Comparison of ENCODE assay signal across 27 cellular contexts in the genomic region with DNA sequence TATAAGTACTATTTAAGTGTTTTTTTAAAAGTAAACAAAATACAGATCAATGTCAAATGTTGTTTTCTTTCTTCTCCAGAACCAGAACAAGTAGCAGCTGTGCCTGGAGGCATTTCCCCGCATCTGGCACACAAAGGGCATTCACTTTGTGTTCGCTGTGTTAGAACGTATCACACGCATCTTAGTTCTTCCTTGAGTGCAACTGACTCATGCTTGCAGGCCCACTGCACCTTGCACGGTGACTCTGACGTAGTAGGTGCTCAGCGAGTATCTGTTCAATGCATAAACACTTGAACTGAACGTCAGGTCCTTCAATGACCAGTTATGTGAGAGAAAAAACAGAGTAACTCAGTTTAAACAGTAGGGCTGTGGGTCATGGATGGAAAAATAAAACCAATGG. TPM values are rescaled to one million over a fixed set of nuclear protein-coding genes. Genes with fewer than 3 reads are reported as not detected.
DNase-seq lines count a peak whose midpoint lies in the region; ATAC-seq, FAIRE-seq and TF ChIP-seq lines count a peak whose summit lies in the region.
"Had no signal": no experiment of that assay in that cellular context is flagged by ENCODE, and none has a peak within 500 bp of the region (broad histone marks: within the 10 kb centered on the region; RNA-seq: fewer than 3 reads in every experiment).

No MANE protein-coding gene starts in this region.

- H3K27ac ChIP-seq in HepG2 (ENCODE audit: extremely low read length, insufficient read depth, low read length): no peak overlapping the region
- H3K27ac ChIP-seq in right lobe of liver: no peak overlapping the region
- H3K27ac ChIP-seq in upper lobe of right lung: no peak overlapping the region
- H3K27ac ChIP-seq: 22Rv1, SJSA1 had no signal

- H3K36me3 ChIP-seq in HepG2 (replicated peaks in 1 of 2; ENCODE audit: control insufficient read depth in 1 of 2, insufficient read depth in 2 of 2, low read length in 2 of 2): no peaks in the 10 kb centered on the region
- no peaks in the 10 kb centered on the region for H3K36me3 ChIP-seq in right lobe of liver
- no peaks in the 10 kb centered on the region for H3K36me3 ChIP-seq in upper lobe of right lung
- H3K36me3 ChIP-seq: BE2C, SJSA1 had no signal

- BruUV-seq in HepG2 (replicated peaks; lab: Mats Ljungman, UMichigan): no TSS peak

- in situ Hi-C loops in HepG2 (cut with HindIII; ENCODE audit: extremely low pct_ligation_motif_present, low pct_unique_long_range_greater_than_20kb): loop anchor here (10.0 kb wide), 1 partner anchor 228 kb away; no protein-coding TSS in a partner anchor

- H3K9me3 ChIP-seq in HepG2 (ENCODE audit: low read length) (no peaks in the 10 kb centered on the region), right lobe of liver (no peaks in the 10 kb centered on the region), upper lobe of right lung (no peaks in the 10 kb centered on the region)
- H3K9me3 ChIP-seq: BE2C, SJSA1 had no signal

- H3K4me3 ChIP-seq in HepG2 (replicated peaks in 1 of 3; ENCODE audit: insufficient read depth in 1 of 3, low read depth in 2 of 3, low read length in 3 of 3) (no peak overlapping the region), right lobe of liver (no peak overlapping the region), foreskin fibroblast (ENCODE audit: low read depth in 1 of 2, low read length in 2 of 2) (no peak overlapping the region), upper lobe of right lung (no peak overlapping the region)
- H3K4me3 ChIP-seq: K562, SJSA1 had no signal

- TF ChIP-seq POLR2A in HepG2 (IDR thresholded peaks at IDR 0.05; ENCODE audit: insufficient read depth in 1 of 2, low read depth in 2 of 2, low read length in 2 of 2): no peak
- no peak for TF ChIP-seq POLR2A in right lobe of liver (IDR thresholded peaks at IDR 0.05)

- no peaks in the 10 kb centered on the region for H3K79me2 ChIP-seq in HepG2 (ENCODE audit: insufficient read depth, low read length)

- TF ChIP-seq EP300 in HepG2 (IDR thresholded peaks at IDR 0.05; ENCODE audit: low read depth in 2 of 2, low read length in 2 of 2) (no peak), HepG2 (CRISPR knock-in tag; IDR thresholded peaks at IDR 0.05; ENCODE audit: borderline replicate concordance) (no peak)

- H3K27me3 ChIP-seq in HepG2 (ENCODE audit: control insufficient read depth in 1 of 2, insufficient read depth in 2 of 2, low read length in 2 of 2) (peaks cover 4 to 39% of the 10 kb centered on the region in 2 experiments), right lobe of liver (no peaks in the 10 kb centered on the region), upper lobe of right lung (no peaks in the 10 kb centered on the region)
- H3K27me3 ChIP-seq: BE2C, SJSA1 had no signal

- CTCF ChIA-PET in HepG2 (lab: Yijun Ruan, JAX; ENCODE audit: low intra/inter-chr PET ratio, low total read pairs): no interaction called here

- no peak overlapping the region for H3K27ac Mint-ChIP-seq in neural crest cell (ENCODE audit: unreplicated experiment)
- H3K27ac Mint-ChIP-seq: CD4-positive, CD25-positive, alpha-beta regulatory T cell had no signal

- no peak overlapping the region for H3K9ac ChIP-seq in HepG2 (ENCODE audit: insufficient read depth, low read depth, low read length)

- no peak for FAIRE-seq in HepG2 (lab: Jason Lieb, UNC)
- FAIRE-seq: D721Med, H1, K562 had no signal

- H2AFZ ChIP-seq in HepG2 (ENCODE audit: low read length): no peak overlapping the region

- 9% methylated on average over 8 of the region's 8 CpGs for WGBS in HepG2 (ENCODE audit: low lambda C conversion rate)
- 91% methylated on average over 8 of the region's 8 CpGs for WGBS in right lobe of liver (ENCODE audit: insufficient coverage, low coverage, low lambda C conversion rate, missing lambda C conversion rate)

- POLR2A ChIA-PET in HepG2 (lab: Yijun Ruan, JAX): no interaction called here

- H3K9me3 Mint-ChIP-seq in neural crest cell: peaks cover 5% of the 10 kb centered on the region
- H3K9me3 Mint-ChIP-seq: CD4-positive, CD25-positive, alpha-beta regulatory T cell had no signal

- H3K36me3 Mint-ChIP-seq in neural crest cell (ENCODE audit: low read depth): peaks cover 5% of the 10 kb centered on the region

- H3K4me3 Mint-ChIP-seq in neural crest cell: peak overlapping the region; percentile 7

- no peak for TF ChIP-seq RAD21 in HepG2 (CRISPR knock-in tag; IDR thresholded peaks at IDR 0.05)

- DNase-seq in HepG2 (ENCODE audit: low spot score) (no peak), right lobe of liver (no peak), foreskin fibroblast (peak; percentile 38 to 67), neural crest cell (ENCODE audit: low read depth, low spot score) (no peak), upper lobe of right lung (peak; percentile 9), AG20443 (ENCODE audit: low spot score) (no peak)
- DNase-seq: CD4-positive, CD25-positive, alpha-beta regulatory T cell; Kasumi-1; MV-4-11; NCI-H2029; NCI-H446; NCI-H524 treated with DMSO at 0.1 percent for 48 hours; NCI-H774; Right ventricle myocardium superior had no signal

- ATAC-seq in HepG2: no peak
- no peak for ATAC-seq in right lobe of liver
- no peak for ATAC-seq in upper lobe of right lung
- ATAC-seq in GM19395 (IDR thresholded peaks at IDR 0.05; ENCODE audit: unreplicated experiment): no peak
- ATAC-seq in GM21619 (IDR thresholded peaks at IDR 0.05; ENCODE audit: unreplicated experiment): no peak
- ATAC-seq: HCT116, K562 had no signal

- no peak overlapping the region for H3K4me2 ChIP-seq in HepG2 (ENCODE audit: low read depth, low read length)

- peaks cover 42% of the 10 kb centered on the region for H3K4me1 Mint-ChIP-seq in neural crest cell

- TF ChIP-seq CTCF in HepG2 (CRISPR knock-in tag; IDR thresholded peaks at IDR 0.05) (no peak), right lobe of liver (IDR thresholded peaks at IDR 0.05) (no peak), foreskin fibroblast (IDR thresholded peaks at IDR 0.05; ENCODE audit: low read depth, low read length) (no peak), neural crest cell (conservative IDR thresholded peaks at IDR 0.05) (no peak), upper lobe of right lung (IDR thresholded peaks at IDR 0.05) (no peak)

- H3K4me1 ChIP-seq in HepG2 (ENCODE audit: insufficient read depth, low read length) (peaks cover 11% of the 10 kb centered on the region), right lobe of liver (peaks cover 0 to 12% (median 2%) of the 10 kb centered on the region in 4 donors), upper lobe of right lung (peaks cover 13% of the 10 kb centered on the region)
- H3K4me1 ChIP-seq: BE2C had no signal

- peaks cover 2% of the 10 kb centered on the region for H3K27me3 Mint-ChIP-seq in neural crest cell (ENCODE audit: low read depth)

- intact Hi-C loops in HepG2 (cut with micrococcal nuclease; ENCODE audit: unreplicated experiment) (loop anchor here (10.0 kb wide), 1 partner anchor 228 kb away; no protein-coding TSS in a partner anchor), right lobe of liver (cut with DNase I) (no loop called here), upper lobe of right lung (cut with DNase I) (no loop called here)

- H4K20me1 ChIP-seq in HepG2 (ENCODE audit: insufficient read depth, low read length): no peaks in the 10 kb centered on the region

RNA-seq across cellular contexts. Expression of a gene that starts 3.5 kb away (rescaled TPM):
- total RNA-seq in HepG2 (2016; rRNA removed; fragmentation: Illumina TruSeq; extraction: Trizol) (0.33 TPM in 1 of 2 replicates, not detected in the other), right lobe of liver (10 to 100 TPM; 10.3 to 17.4 (median 14.8) TPM), neural crest cell (50.9 and 55.4 TPM in 2 replicates), upper lobe of right lung (21.5 TPM)
- not detected in 2 replicates for total RNA-seq in HepG2 (2016; cell fraction: cytosol; rRNA removed; fragmentation: Illumina TruSeq; extraction: Trizol; ENCODE audit: low read depth)
- total RNA-seq in HepG2 (2016; cell fraction: insoluble cytoplasmic fraction; rRNA removed; fragmentation: Illumina TruSeq; extraction: Trizol): 0.19 TPM in 1 of 2 replicates, not detected in the other
- not detected in 2 replicates for total RNA-seq in HepG2 (2016; cell fraction: membrane; rRNA removed; fragmentation: Illumina TruSeq; extraction: Trizol)
- total RNA-seq in HepG2 (2016; cell fraction: nucleus; rRNA removed; fragmentation: Illumina TruSeq; extraction: Trizol): not detected in 2 replicates
- polyA plus RNA-seq in HepG2 (2011; rRNA removed): 0.25 and 0.33 TPM in 2 replicates
- polyA plus RNA-seq in HepG2 (2011; cell fraction: cytosol; rRNA removed): 0.17 and 0.19 TPM in 2 replicates
- polyA plus RNA-seq in HepG2 (2011; cell fraction: nucleus; rRNA removed): 0.63 and 1.2 TPM in 2 replicates
- 0.29 and 0.54 TPM in 2 replicates for polyA plus RNA-seq in HepG2 (2012)
- not detected in 2 replicates for polyA plus RNA-seq in HepG2 (2016; cell fraction: cytosol; fragmentation: Illumina TruSeq; extraction: Trizol; ENCODE audit: low read depth)
- polyA plus RNA-seq in HepG2 (2016; cell fraction: insoluble cytoplasmic fraction; fragmentation: Illumina TruSeq; extraction: Trizol; ENCODE audit: low read depth): not detected in 2 replicates
- polyA plus RNA-seq in HepG2 (2016; cell fraction: membrane; fragmentation: Illumina TruSeq; extraction: Trizol; ENCODE audit: low read depth): not detected in 2 replicates
- polyA plus RNA-seq in HepG2 (2016; cell fraction: nucleus; fragmentation: Illumina TruSeq; extraction: Trizol; ENCODE audit: insufficient read depth, low read depth): not detected in 2 replicates
- polyA minus RNA-seq in HepG2 (2011; rRNA and poly(A)+ RNA removed; ENCODE audit: low replicate concordance): 0.44 and 10.2 TPM in 2 replicates
- not detected in 2 replicates for polyA minus RNA-seq in HepG2 (2011; cell fraction: cytosol; rRNA and poly(A)+ RNA removed)
- 0.39 and 0.50 TPM in 2 replicates for polyA minus RNA-seq in HepG2 (2011; cell fraction: nucleus; rRNA and poly(A)+ RNA removed)

RNA-seq across cellular contexts. Expression of a gene that starts 44.4 kb away (rescaled TPM):
- total RNA-seq in HepG2 (2016; rRNA removed; fragmentation: Illumina TruSeq; extraction: Trizol) (not detected in 2 replicates), right lobe of liver (1 to 10 TPM in 3 of 6 experiments, under 1 TPM in 1, not detected in 2; 0.59 to 1.7 (median 1.4) TPM), neural crest cell (0.61 and 0.68 TPM in 2 replicates), upper lobe of right lung (2.5 TPM)
- not detected in 2 replicates for total RNA-seq in HepG2 (2016; cell fraction: cytosol; rRNA removed; fragmentation: Illumina TruSeq; extraction: Trizol; ENCODE audit: low read depth)
- not detected in 2 replicates for total RNA-seq in HepG2 (2016; cell fraction: insoluble cytoplasmic fraction; rRNA removed; fragmentation: Illumina TruSeq; extraction: Trizol)
- not detected in 2 replicates for total RNA-seq in HepG2 (2016; cell fraction: membrane; rRNA removed; fragmentation: Illumina TruSeq; extraction: Trizol)
- not detected in 2 replicates for total RNA-seq in HepG2 (2016; cell fraction: nucleus; rRNA removed; fragmentation: Illumina TruSeq; extraction: Trizol)
- not detected in 2 replicates for polyA plus RNA-seq in HepG2 (2011; rRNA removed)
- polyA plus RNA-seq in HepG2 (2011; cell fraction: cytosol; rRNA removed): not detected in 2 replicates
- not detected in 2 replicates for polyA plus RNA-seq in HepG2 (2011; cell fraction: nucleus; rRNA removed)
- not detected in 2 replicates for polyA plus RNA-seq in HepG2 (2012)
- not detected in 2 replicates for polyA plus RNA-seq in HepG2 (2016; cell fraction: cytosol; fragmentation: Illumina TruSeq; extraction: Trizol; ENCODE audit: low read depth)
- not detected in 2 replicates for polyA plus RNA-seq in HepG2 (2016; cell fraction: insoluble cytoplasmic fraction; fragmentation: Illumina TruSeq; extraction: Trizol; ENCODE audit: low read depth)
- not detected in 2 replicates for polyA plus RNA-seq in HepG2 (2016; cell fraction: membrane; fragmentation: Illumina TruSeq; extraction: Trizol; ENCODE audit: low read depth)
- not detected in 2 replicates for polyA plus RNA-seq in HepG2 (2016; cell fraction: nucleus; fragmentation: Illumina TruSeq; extraction: Trizol; ENCODE audit: insufficient read depth, low read depth)
- not detected in 2 replicates for polyA minus RNA-seq in HepG2 (2011; rRNA and poly(A)+ RNA removed; ENCODE audit: low replicate concordance)
- not detected in 2 replicates for polyA minus RNA-seq in HepG2 (2011; cell fraction: cytosol; rRNA and poly(A)+ RNA removed)
- not detected in 2 replicates for polyA minus RNA-seq in HepG2 (2011; cell fraction: nucleus; rRNA and poly(A)+ RNA removed)
- total RNA-seq: CD4-positive, CD25-positive, alpha-beta regulatory T cell; Daoy; G401; HT1080; K562; M059J; Right ventricle myocardium superior; SJSA1 had no signal
- polyA plus RNA-seq: CD4-positive, CD25-positive, alpha-beta regulatory T cell; K562 had no signal

Comparison
In these comparisons a context has a peak if more than half of its experiments do, and no peak if none do; other contexts are left out.
1. RNA of a gene that starts 3.5 kb away (total RNA-seq): 50.9 to 55.4 TPM in neural crest cell, 21.5 TPM in upper lobe of right lung (single experiment) and 10.3 to 17.4 TPM in right lobe of liver; 0.19 to 0.33 TPM in HepG2; every median in the first group is over 4 times any median in the second.
2. DNase-seq: peak in foreskin fibroblast (2 of 2) and upper lobe of right lung (single experiment); none in HepG2 (single experiment), right lobe of liver (0 of 3), neural crest cell (single experiment) and AG20443 (single experiment).